In the genomic region with DNA sequence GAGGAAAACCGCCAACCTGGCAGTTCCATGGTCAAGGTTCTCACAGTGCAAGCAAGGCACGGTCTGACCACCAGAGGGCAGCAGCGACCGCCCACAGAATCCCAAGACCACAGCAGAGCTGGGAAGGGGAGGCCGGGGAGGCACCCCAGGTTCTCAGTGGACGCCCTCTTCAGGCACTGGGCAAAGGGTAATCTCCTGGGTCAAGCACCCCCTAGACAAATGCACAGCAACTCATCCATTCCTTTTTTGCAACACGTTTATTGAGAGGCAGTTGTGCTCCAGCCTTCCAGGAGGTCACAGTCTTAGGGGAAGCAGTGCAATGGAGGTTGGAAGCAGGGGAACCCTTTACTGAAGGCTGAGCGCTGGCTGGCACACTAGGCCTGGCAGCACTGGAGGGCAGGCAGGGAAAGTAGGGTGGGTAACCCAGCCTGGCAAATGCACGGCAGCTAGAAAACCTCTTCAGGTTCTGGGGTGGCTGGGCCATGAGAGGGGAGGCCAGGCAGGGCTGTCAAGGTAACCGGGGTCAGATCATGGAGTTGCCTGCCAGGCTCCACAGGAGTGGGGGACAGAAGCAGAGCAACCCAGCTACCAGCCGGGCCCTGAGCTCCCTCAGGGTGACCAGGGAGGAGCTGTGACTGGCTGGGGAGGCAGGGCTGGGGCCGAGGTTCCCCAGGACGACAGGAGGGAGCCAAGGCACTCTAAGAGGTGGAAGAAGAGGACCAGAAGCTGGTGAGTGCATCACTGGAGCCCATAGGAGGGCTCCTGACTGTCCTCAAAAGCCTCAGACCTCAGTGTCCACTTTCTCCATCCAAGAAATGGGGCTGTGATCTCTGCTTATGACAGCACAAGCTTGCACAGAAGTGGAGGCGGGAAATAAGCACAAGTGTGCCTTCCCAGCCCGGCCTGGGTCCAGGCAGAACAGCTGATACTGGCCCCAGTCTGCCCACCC, we compare ENCODE assay signal across 1 cellular context.
TF ChIP-seq lines count a peak whose summit lies in the region.

No MANE protein-coding gene starts in this region.

TF ChIP-seq in HepG2, 621 proteins besides CTCF, POLR2A, EP300 and RAD21 (continued from another document and continues in another):
- TF ChIP-seq, protein P1, sequence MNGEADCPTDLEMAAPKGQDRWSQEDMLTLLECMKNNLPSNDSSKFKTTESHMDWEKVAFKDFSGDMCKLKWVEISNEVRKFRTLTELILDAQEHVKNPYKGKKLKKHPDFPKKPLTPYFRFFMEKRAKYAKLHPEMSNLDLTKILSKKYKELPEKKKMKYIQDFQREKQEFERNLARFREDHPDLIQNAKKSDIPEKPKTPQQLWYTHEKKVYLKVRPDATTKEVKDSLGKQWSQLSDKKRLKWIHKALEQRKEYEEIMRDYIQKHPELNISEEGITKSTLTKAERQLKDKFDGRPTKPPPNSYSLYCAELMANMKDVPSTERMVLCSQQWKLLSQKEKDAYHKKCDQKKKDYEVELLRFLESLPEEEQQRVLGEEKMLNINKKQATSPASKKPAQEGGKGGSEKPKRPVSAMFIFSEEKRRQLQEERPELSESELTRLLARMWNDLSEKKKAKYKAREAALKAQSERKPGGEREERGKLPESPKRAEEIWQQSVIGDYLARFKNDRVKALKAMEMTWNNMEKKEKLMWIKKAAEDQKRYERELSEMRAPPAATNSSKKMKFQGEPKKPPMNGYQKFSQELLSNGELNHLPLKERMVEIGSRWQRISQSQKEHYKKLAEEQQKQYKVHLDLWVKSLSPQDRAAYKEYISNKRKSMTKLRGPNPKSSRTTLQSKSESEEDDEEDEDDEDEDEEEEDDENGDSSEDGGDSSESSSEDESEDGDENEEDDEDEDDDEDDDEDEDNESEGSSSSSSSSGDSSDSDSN (CRISPR knock-in tag; IDR thresholded peaks at IDR 0.05) = peak; percentile 54
- no peak for TF ChIP-seq FOXO1 (CRISPR knock-in tag; IDR thresholded peaks at IDR 0.05)
- 0 out of 2 replicates have a peak, but pooled peaks have one; percentile 59 for TF ChIP-seq MAF1 (CRISPR knock-in tag; IDR thresholded peaks at IDR 0.05; ENCODE audit: borderline replicate concordance)
- peak; percentile 12; the same call in 1 of the 2 replicates for TF ChIP-seq NR2C2 (CRISPR knock-in tag; IDR thresholded peaks at IDR 0.05; ENCODE audit: borderline replicate concordance)
- 0 out of 2 replicates have a peak, but pooled peaks have one; percentile 50 for TF ChIP-seq EED (CRISPR knock-in tag; IDR thresholded peaks at IDR 0.05)
- TF ChIP-seq, protein P2, sequence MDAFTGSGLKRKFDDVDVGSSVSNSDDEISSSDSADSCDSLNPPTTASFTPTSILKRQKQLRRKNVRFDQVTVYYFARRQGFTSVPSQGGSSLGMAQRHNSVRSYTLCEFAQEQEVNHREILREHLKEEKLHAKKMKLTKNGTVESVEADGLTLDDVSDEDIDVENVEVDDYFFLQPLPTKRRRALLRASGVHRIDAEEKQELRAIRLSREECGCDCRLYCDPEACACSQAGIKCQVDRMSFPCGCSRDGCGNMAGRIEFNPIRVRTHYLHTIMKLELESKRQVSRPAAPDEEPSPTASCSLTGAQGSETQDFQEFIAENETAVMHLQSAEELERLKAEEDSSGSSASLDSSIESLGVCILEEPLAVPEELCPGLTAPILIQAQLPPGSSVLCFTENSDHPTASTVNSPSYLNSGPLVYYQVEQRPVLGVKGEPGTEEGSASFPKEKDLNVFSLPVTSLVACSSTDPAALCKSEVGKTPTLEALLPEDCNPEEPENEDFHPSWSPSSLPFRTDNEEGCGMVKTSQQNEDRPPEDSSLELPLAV (CRISPR knock-in tag; conservative IDR thresholded peaks at IDR 0.05; ENCODE audit: low read depth) = no peak
- no peak for TF ChIP-seq ZNF232 (CRISPR knock-in tag; IDR thresholded peaks at IDR 0.05; ENCODE audit: borderline replicate concordance)
- TF ChIP-seq, protein P3, sequence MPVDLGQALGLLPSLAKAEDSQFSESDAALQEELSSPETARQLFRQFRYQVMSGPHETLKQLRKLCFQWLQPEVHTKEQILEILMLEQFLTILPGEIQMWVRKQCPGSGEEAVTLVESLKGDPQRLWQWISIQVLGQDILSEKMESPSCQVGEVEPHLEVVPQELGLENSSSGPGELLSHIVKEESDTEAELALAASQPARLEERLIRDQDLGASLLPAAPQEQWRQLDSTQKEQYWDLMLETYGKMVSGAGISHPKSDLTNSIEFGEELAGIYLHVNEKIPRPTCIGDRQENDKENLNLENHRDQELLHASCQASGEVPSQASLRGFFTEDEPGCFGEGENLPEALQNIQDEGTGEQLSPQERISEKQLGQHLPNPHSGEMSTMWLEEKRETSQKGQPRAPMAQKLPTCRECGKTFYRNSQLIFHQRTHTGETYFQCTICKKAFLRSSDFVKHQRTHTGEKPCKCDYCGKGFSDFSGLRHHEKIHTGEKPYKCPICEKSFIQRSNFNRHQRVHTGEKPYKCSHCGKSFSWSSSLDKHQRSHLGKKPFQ (CRISPR knock-in tag; IDR thresholded peaks at IDR 0.05; ENCODE audit: insufficient replicate concordance) = peak; percentile 42
- TF ChIP-seq NR3C1 (CRISPR knock-in tag; IDR thresholded peaks at IDR 0.05) = no peak
- TF ChIP-seq IKZF4 (CRISPR knock-in tag; IDR thresholded peaks at IDR 0.05; ENCODE audit: borderline replicate concordance, low read depth, not compliant biosample characterization) = peak; percentile 39
- peak; percentile 13; the same call in 1 of the 2 replicates for TF ChIP-seq HNF4G (IDR thresholded peaks at IDR 0.05; ENCODE audit: borderline replicate concordance, low read depth, low read length)
- TF ChIP-seq HNF4G (CRISPR knock-in tag; IDR thresholded peaks at IDR 0.05; ENCODE audit: borderline replicate concordance, low read depth) = no peak
- peak; percentile 74 for TF ChIP-seq ZSCAN9 (CRISPR knock-in tag; IDR thresholded peaks at IDR 0.05; ENCODE audit: borderline replicate concordance)
- TF ChIP-seq, protein P4, sequence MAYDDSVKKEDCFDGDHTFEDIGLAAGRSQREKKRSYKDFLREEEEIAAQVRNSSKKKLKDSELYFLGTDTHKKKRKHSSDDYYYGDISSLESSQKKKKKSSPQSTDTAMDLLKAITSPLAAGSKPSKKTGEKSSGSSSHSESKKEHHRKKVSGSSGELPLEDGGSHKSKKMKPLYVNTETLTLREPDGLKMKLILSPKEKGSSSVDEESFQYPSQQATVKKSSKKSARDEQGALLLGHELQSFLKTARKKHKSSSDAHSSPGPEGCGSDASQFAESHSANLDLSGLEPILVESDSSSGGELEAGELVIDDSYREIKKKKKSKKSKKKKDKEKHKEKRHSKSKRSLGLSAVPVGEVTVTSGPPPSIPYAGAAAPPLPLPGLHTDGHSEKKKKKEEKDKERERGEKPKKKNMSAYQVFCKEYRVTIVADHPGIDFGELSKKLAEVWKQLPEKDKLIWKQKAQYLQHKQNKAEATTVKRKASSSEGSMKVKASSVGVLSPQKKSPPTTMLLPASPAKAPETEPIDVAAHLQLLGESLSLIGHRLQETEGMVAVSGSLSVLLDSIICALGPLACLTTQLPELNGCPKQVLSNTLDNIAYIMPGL (CRISPR knock-in tag; IDR thresholded peaks at IDR 0.05; ENCODE audit: borderline replicate concordance in 1 of 2, low read depth in 1 of 2) = peak in 1 of 2 experiments; percentile 58; a peak in 3 of 4 replicates
- 0 out of 2 replicates have a peak, but pooled peaks have one; percentile 13 for TF ChIP-seq PAX8 (CRISPR knock-in tag; IDR thresholded peaks at IDR 0.05; ENCODE audit: borderline replicate concordance)
- TF ChIP-seq, protein P5, sequence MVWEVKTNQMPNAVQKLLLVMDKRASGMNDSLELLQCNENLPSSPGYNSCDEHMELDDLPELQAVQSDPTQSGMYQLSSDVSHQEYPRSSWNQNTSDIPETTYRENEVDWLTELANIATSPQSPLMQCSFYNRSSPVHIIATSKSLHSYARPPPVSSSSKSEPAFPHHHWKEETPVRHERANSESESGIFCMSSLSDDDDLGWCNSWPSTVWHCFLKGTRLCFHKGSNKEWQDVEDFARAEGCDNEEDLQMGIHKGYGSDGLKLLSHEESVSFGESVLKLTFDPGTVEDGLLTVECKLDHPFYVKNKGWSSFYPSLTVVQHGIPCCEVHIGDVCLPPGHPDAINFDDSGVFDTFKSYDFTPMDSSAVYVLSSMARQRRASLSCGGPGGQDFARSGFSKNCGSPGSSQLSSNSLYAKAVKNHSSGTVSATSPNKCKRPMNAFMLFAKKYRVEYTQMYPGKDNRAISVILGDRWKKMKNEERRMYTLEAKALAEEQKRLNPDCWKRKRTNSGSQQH (CRISPR knock-in tag; IDR thresholded peaks at IDR 0.05; ENCODE audit: low read depth) = no peak
- TF ChIP-seq XRCC5 (optimal IDR thresholded peaks at IDR 0.05; ENCODE audit: low read length) = peak; percentile 61
- TF ChIP-seq ZNF496 (CRISPR knock-in tag; IDR thresholded peaks at IDR 0.05; ENCODE audit: insufficient replicate concordance) = no peak
- no peak for TF ChIP-seq CBX2 (IDR thresholded peaks at IDR 0.05; ENCODE audit: low read depth, low read length)
- no peak for TF ChIP-seq CBX2 (CRISPR knock-in tag; IDR thresholded peaks at IDR 0.05; ENCODE audit: low read depth)
- TF ChIP-seq CBFB (CRISPR knock-in tag; IDR thresholded peaks at IDR 0.05) = peak; percentile 50
- peak; percentile 47; the same call in 1 of the 2 replicates for TF ChIP-seq SOX5 (CRISPR knock-in tag; IDR thresholded peaks at IDR 0.05; ENCODE audit: borderline replicate concordance)
- TF ChIP-seq SAP130 (CRISPR knock-in tag; IDR thresholded peaks at IDR 0.05; ENCODE audit: low read depth) = peak; percentile 63
- TF ChIP-seq, protein P6, sequence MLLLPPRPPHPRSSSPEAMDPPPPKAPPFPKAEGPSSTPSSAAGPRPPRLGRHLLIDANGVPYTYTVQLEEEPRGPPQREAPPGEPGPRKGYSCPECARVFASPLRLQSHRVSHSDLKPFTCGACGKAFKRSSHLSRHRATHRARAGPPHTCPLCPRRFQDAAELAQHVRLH (CRISPR knock-in tag; IDR thresholded peaks at IDR 0.05; ENCODE audit: borderline replicate concordance, low read depth) = peak; percentile 32; the same call in 1 of the 2 replicates
- TF ChIP-seq KLF6 (CRISPR knock-in tag; IDR thresholded peaks at IDR 0.05) = 0 out of 2 replicates have a peak, but pooled peaks have one; percentile 36
- peak; percentile 71 for TF ChIP-seq SMC3 (IDR thresholded peaks at IDR 0.05; ENCODE audit: low read length)
- TF ChIP-seq, protein P7, sequence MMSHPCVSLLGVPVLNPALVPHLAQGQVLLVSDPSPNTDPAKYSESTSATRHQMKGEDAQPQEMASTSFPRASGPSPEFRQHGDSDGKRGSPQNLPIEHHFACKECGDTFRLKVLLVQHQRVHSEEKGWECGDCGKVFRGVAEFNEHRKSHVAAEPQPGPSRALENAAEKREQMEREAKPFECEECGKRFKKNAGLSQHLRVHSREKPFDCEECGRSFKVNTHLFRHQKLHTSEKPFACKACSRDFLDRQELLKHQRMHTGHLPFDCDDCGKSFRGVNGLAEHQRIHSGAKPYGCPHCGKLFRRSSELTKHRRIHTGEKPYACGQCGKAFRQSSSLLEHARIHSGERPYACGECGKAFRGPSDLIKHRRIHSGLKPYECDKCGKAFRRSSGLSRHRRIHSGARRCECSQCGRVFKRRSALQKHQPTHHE (CRISPR knock-in tag; IDR thresholded peaks at IDR 0.05; ENCODE audit: borderline replicate concordance) = peak; percentile 5; the same call in 1 of the 2 replicates
- TF ChIP-seq HDAC2 (CRISPR knock-in tag; IDR thresholded peaks at IDR 0.05) = peak; percentile 64; the same call in 1 of the 2 replicates
- peak; percentile 66 for TF ChIP-seq MED1 (CRISPR knock-in tag; IDR thresholded peaks at IDR 0.05)
- TF ChIP-seq ATF7-NPFF (CRISPR knock-in tag; IDR thresholded peaks at IDR 0.05; ENCODE audit: low read depth) = peak; percentile 5; the same call in 1 of the 2 replicates
- no peak for TF ChIP-seq ZNF768 (CRISPR knock-in tag; IDR thresholded peaks at IDR 0.05)
- TF ChIP-seq, protein P8, sequence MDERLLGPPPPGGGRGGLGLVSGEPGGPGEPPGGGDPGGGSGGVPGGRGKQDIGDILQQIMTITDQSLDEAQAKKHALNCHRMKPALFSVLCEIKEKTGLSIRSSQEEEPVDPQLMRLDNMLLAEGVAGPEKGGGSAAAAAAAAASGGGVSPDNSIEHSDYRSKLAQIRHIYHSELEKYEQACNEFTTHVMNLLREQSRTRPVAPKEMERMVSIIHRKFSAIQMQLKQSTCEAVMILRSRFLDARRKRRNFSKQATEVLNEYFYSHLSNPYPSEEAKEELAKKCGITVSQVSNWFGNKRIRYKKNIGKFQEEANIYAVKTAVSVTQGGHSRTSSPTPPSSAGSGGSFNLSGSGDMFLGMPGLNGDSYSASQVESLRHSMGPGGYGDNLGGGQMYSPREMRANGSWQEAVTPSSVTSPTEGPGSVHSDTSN (CRISPR knock-in tag; IDR thresholded peaks at IDR 0.05) = no peak
- peak; percentile 22; the same call in 1 of the 2 replicates for TF ChIP-seq HIVEP1 (CRISPR knock-in tag; IDR thresholded peaks at IDR 0.05)
- peak; percentile 51 for TF ChIP-seq TEAD3 (CRISPR knock-in tag; optimal IDR thresholded peaks at IDR 0.05; ENCODE audit: borderline replicate concordance)
- TF ChIP-seq KAT7 (CRISPR knock-in tag; IDR thresholded peaks at IDR 0.05; ENCODE audit: borderline replicate concordance) = no peak
- 0 out of 2 replicates have a peak, but pooled peaks have one; percentile 15 for TF ChIP-seq ZNF556 (CRISPR knock-in tag; IDR thresholded peaks at IDR 0.05; ENCODE audit: borderline replicate concordance)
- TF ChIP-seq HOXA5 (CRISPR knock-in tag; IDR thresholded peaks at IDR 0.05) = 0 out of 2 replicates have a peak, but pooled peaks have one; percentile 6
- peak; percentile 63; the same call in 1 of the 2 replicates for TF ChIP-seq ELF3 (CRISPR knock-in tag; IDR thresholded peaks at IDR 0.05)
- 0 out of 2 replicates have a peak, but pooled peaks have one; percentile 29 for TF ChIP-seq ZNF816 (CRISPR knock-in tag; IDR thresholded peaks at IDR 0.05; ENCODE audit: borderline replicate concordance)
- TF ChIP-seq, protein P9, sequence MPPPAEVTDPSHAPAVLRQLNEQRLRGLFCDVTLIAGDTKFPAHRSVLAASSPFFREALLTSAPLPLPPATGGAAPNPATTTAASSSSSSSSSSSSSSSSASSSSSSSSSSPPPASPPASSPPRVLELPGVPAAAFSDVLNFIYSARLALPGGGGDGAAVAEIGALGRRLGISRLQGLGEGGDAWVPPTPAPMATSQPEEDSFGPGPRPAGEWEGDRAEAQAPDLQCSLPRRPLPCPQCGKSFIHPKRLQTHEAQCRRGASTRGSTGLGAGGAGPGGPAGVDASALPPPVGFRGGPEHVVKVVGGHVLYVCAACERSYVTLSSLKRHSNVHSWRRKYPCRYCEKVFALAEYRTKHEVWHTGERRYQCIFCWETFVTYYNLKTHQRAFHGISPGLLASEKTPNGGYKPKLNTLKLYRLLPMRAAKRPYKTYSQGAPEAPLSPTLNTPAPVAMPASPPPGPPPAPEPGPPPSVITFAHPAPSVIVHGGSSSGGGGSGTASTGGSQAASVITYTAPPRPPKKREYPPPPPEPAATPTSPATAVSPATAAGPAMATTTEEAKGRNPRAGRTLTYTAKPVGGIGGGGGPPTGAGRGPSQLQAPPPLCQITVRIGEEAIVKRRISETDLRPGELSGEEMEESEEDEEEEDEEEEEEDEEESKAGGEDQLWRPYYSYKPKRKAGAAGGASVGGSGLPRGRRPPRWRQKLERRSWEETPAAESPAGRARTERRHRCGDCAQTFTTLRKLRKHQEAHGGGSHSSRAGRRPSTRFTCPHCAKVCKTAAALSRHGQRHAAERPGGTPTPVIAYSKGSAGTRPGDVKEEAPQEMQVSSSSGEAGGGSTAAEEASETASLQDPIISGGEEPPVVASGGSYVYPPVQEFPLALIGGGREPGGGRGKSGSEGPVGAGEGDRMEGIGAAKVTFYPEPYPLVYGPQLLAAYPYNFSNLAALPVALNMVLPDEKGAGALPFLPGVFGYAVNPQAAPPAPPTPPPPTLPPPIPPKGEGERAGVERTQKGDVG (CRISPR knock-in tag; IDR thresholded peaks at IDR 0.05; ENCODE audit: borderline replicate concordance) = 0 out of 2 replicates have a peak, but pooled peaks have one; percentile 54
- TF ChIP-seq NRL (CRISPR knock-in tag; IDR thresholded peaks at IDR 0.05; ENCODE audit: borderline replicate concordance) = peak; percentile 37; the same call in 1 of the 2 replicates
- TF ChIP-seq ZNF83 (CRISPR knock-in tag; IDR thresholded peaks at IDR 0.05; ENCODE audit: borderline replicate concordance) = no peak
